1 cellular context compared by ENCODE assay signal in genomic region chr17:17751489-17751995, GRCh38.
A peak's percentile ranks its signal among the peaks of the same experiment; 100 is the strongest.
TF ChIP-seq lines count a peak whose summit lies in the region.

No MANE protein-coding gene starts in this region.

TF ChIP-seq in HEK293, 187 proteins besides CTCF, POLR2A, EP300 and RAD21 (continued from another document):
- no peak for TF ChIP-seq ZNF555 (tag by site-specific recombination; conservative IDR thresholded peaks at IDR 0.05)
- no peak for TF ChIP-seq ZNF521 (tag by site-specific recombination; IDR thresholded peaks at IDR 0.05)
- TF ChIP-seq ZNF423 (tag by site-specific recombination; IDR thresholded peaks at IDR 0.05) = no peak
- no peak for TF ChIP-seq ZNF624 (tag by site-specific recombination; IDR thresholded peaks at IDR 0.05)
- 0 out of 2 replicates have a peak, but pooled peaks have one; percentile 14 for TF ChIP-seq ZNF366 (tag by site-specific recombination; conservative IDR thresholded peaks at IDR 0.05)
- TF ChIP-seq ZNF585B (tag by site-specific recombination; IDR thresholded peaks at IDR 0.05) = no peak
- TF ChIP-seq ZNF843 (tag by site-specific recombination; IDR thresholded peaks at IDR 0.05) = no peak
- TF ChIP-seq ZNF2 (tag by site-specific recombination; IDR thresholded peaks at IDR 0.05) = no peak
